In genomic region chr11:66981976-66982578, GRCh38 we compare ENCODE assay signal across 10 cellular contexts. TPM values are rescaled to one million over a fixed set of nuclear protein-coding genes. Genes with fewer than 3 reads are reported as not detected.
DNase-seq lines count a peak whose midpoint lies in the region; ATAC-seq, FAIRE-seq and TF ChIP-seq lines count a peak whose summit lies in the region.
"Had no signal": no experiment of that assay in that cellular context is flagged by ENCODE, and none has a peak within 500 bp of the region (broad histone marks: within the 10 kb centered on the region; RNA-seq: fewer than 3 reads in every experiment).

No MANE protein-coding gene starts in this region.

- no TSS peak for BruUV-seq in HCT116 (replicated peaks; lab: Mats Ljungman, UMichigan)

- DNase-seq in AG09309 (ENCODE audit: low read depth): peak; percentile 53
- peak; percentile 74 for DNase-seq in HCT116 (ENCODE audit: low read depth, low spot score)
- DNase-seq in NCI-H460 (ENCODE audit: extremely low read depth, low read depth): peak; percentile 70
- peak; percentile 95 for DNase-seq in astrocyte of the hippocampus (ENCODE audit: low read depth, low spot score)
- DNase-seq in kidney: peak; percentile 93
- DNase-seq in upper lobe of right lung: peak; percentile 78
- DNase-seq in activated T-helper 1 cell treated with anti-CD3 and anti-CD28 coated beads, Interleukin-12 subunit alpha, Interleukin-12 subunit beta, Interleukin-2, Interleukin-4 antibody, amounts not matched to agents 30 ng/mL and 10 ng/mL and 1 ng/mL, durations not matched to agents 14 hours and 24 hours and 36 hours (ENCODE audit: low spot score): no peak

- no peak for TF ChIP-seq POLR2A in HCT116 (IDR thresholded peaks at IDR 0.05; ENCODE audit: borderline replicate concordance, extremely low read depth, insufficient read depth, insufficient read length)

- H3K27me3 Mint-ChIP-seq in activated T-helper 1 cell treated with anti-CD3 and anti-CD28 coated beads, Interleukin-12 subunit alpha, Interleukin-12 subunit beta, Interleukin-2, Interleukin-4 antibody, amounts not matched to agents 30 ng/mL and 10 ng/mL and 1 ng/mL, durations not matched to agents 14 hours and 24 hours and 36 hours (ENCODE audit: insufficient read depth): peaks cover 6% of the 10 kb centered on the region

- TF ChIP-seq CTCF in AG09309 (IDR thresholded peaks at IDR 0.05; ENCODE audit: control insufficient read depth, insufficient read depth, low read depth, low read length, missing control alignments) (no peak), HCT116 (IDR thresholded peaks at IDR 0.05 in 2 of 3, conservative IDR thresholded peaks at IDR 0.05 in 1 of 3; ENCODE audit: borderline replicate concordance in 1 of 3, insufficient read depth in 1 of 3, low read depth in 2 of 3, low read length in 2 of 3) (no peak), kidney (IDR thresholded peaks at IDR 0.05; ENCODE audit: borderline replicate concordance, extremely low read depth, insufficient read depth) (no peak), upper lobe of right lung (IDR thresholded peaks at IDR 0.05) (no peak)

- no peak for FAIRE-seq in kidney (lab: Jason Lieb, UNC)
- FAIRE-seq: GM18507 had no signal

- peak overlapping the region; percentile 79 for H3K4me2 ChIP-seq in HCT116 (ENCODE audit: low read length)

- H3K9me3 ChIP-seq in HCT116 (ENCODE audit: control insufficient read depth in 1 of 2, insufficient read depth in 1 of 2, low read depth in 1 of 2, low read length in 2 of 2): peaks cover 0 to 4% of the 10 kb centered on the region in 2 experiments; a peak in 1 of 4 replicates
- no peaks in the 10 kb centered on the region for H3K9me3 ChIP-seq in kidney (ENCODE audit: control insufficient read depth in 1 of 2, low read length in 2 of 2)
- H3K9me3 ChIP-seq in upper lobe of right lung: no peaks in the 10 kb centered on the region

- TF ChIP-seq RAD21 in HCT116 (IDR thresholded peaks at IDR 0.05; ENCODE audit: low read depth): no peak

- POLR2A ChIA-PET in HCT116 (lab: Charles Lee): no interaction called here

- H3K79me2 ChIP-seq in HCT116 (ENCODE audit: insufficient read depth, low read length): no peaks in the 10 kb centered on the region

- CTCF ChIA-PET in HCT116 (lab: Charles Lee): no interaction called here

- H3K9me2 ChIP-seq in HCT116 (ENCODE audit: insufficient read depth): no peaks in the 10 kb centered on the region

- H3K4me3 Mint-ChIP-seq in activated T-helper 1 cell treated with anti-CD3 and anti-CD28 coated beads, Interleukin-12 subunit alpha, Interleukin-12 subunit beta, Interleukin-2, Interleukin-4 antibody, amounts not matched to agents 30 ng/mL and 10 ng/mL and 1 ng/mL, durations not matched to agents 14 hours and 24 hours and 36 hours: no peak overlapping the region
- H3K4me3 Mint-ChIP-seq: activated naive CD4-positive, alpha-beta T cell treated with anti-CD3 and anti-CD28 coated beads, Interleukin-2, amount 50 U/mL, for 24 hours had no signal

- no peaks in the 10 kb centered on the region for H3K36me3 ChIP-seq in HCT116 (ENCODE audit: control insufficient read depth in 1 of 2, insufficient read depth in 2 of 2, low read length in 2 of 2)
- H3K36me3 ChIP-seq in kidney (ENCODE audit: control insufficient read depth in 1 of 2, insufficient read depth in 2 of 2, low read length in 2 of 2): no peaks in the 10 kb centered on the region
- no peaks in the 10 kb centered on the region for H3K36me3 ChIP-seq in upper lobe of right lung

- H3K27me3 ChIP-seq in HCT116 (ENCODE audit: insufficient read depth, low read length): no peaks in the 10 kb centered on the region
- no peaks in the 10 kb centered on the region for H3K27me3 ChIP-seq in upper lobe of right lung

- no peaks in the 10 kb centered on the region for H3K4me1 Mint-ChIP-seq in activated T-helper 1 cell treated with anti-CD3 and anti-CD28 coated beads, Interleukin-12 subunit alpha, Interleukin-12 subunit beta, Interleukin-2, Interleukin-4 antibody, amounts not matched to agents 30 ng/mL and 10 ng/mL and 1 ng/mL, durations not matched to agents 14 hours and 24 hours and 36 hours (ENCODE audit: low read depth)

- H3K9ac ChIP-seq in HCT116 (ENCODE audit: low read length) (peak overlapping the region; percentile 4; the same call in 1 of the 2 replicates), kidney (ENCODE audit: low read length in 2 of 2) (no peak overlapping the region)

- peaks cover 2% of the 10 kb centered on the region for H3K36me3 Mint-ChIP-seq in activated T-helper 1 cell treated with anti-CD3 and anti-CD28 coated beads, Interleukin-12 subunit alpha, Interleukin-12 subunit beta, Interleukin-2, Interleukin-4 antibody, amounts not matched to agents 30 ng/mL and 10 ng/mL and 1 ng/mL, durations not matched to agents 14 hours and 24 hours and 36 hours (ENCODE audit: low read depth)

- H4K20me1 ChIP-seq in HCT116 (ENCODE audit: insufficient read depth): no peaks in the 10 kb centered on the region

- H3K27ac ChIP-seq in HCT116 (ENCODE audit: low read depth, low read length) (peak overlapping the region; percentile 49), kidney (ENCODE audit: low read depth in 2 of 2, low read length in 2 of 2) (no peak overlapping the region), upper lobe of right lung (no peak overlapping the region)

- no peaks in the 10 kb centered on the region for H3K9me3 Mint-ChIP-seq in activated T-helper 1 cell treated with anti-CD3 and anti-CD28 coated beads, Interleukin-12 subunit alpha, Interleukin-12 subunit beta, Interleukin-2, Interleukin-4 antibody, amounts not matched to agents 30 ng/mL and 10 ng/mL and 1 ng/mL, durations not matched to agents 14 hours and 24 hours and 36 hours
- H3K9me3 Mint-ChIP-seq: activated naive CD4-positive, alpha-beta T cell treated with anti-CD3 and anti-CD28 coated beads, Interleukin-2, amount 50 U/mL, for 24 hours had no signal

- peaks cover 59 to 66% of the 10 kb centered on the region in 2 experiments for H3K4me1 ChIP-seq in HCT116 (ENCODE audit: control insufficient read depth in 1 of 2, insufficient read depth in 2 of 2, low read length in 2 of 2)
- no peaks in the 10 kb centered on the region for H3K4me1 ChIP-seq in kidney (ENCODE audit: control insufficient read depth in 1 of 2, insufficient read depth in 1 of 2, low read depth in 1 of 2, low read length in 2 of 2)
- H3K4me1 ChIP-seq in upper lobe of right lung: peaks cover 12% of the 10 kb centered on the region

- ATAC-seq in HCT116 (peak; percentile 69), upper lobe of right lung (peak; percentile 45), HG03139 (IDR thresholded peaks at IDR 0.05; ENCODE audit: unreplicated experiment) (no peak)

- no peak overlapping the region for H3K27ac Mint-ChIP-seq in activated T-helper 1 cell treated with anti-CD3 and anti-CD28 coated beads, Interleukin-12 subunit alpha, Interleukin-12 subunit beta, Interleukin-2, Interleukin-4 antibody, amounts not matched to agents 30 ng/mL and 10 ng/mL and 1 ng/mL, durations not matched to agents 14 hours and 24 hours and 36 hours

- RAD21 ChIA-PET in HCT116 (lab: Charles Lee; ENCODE audit: low non-redundant PET in 1 of 2, low total read pairs in 2 of 2, uncharacterized antibody in 2 of 2, unreplicated experiment in 2 of 2): no interaction called here

- intact Hi-C loops in HCT116 (cut with micrococcal nuclease) (no loop called here), kidney (cut with DNase I) (no loop called here), upper lobe of right lung (cut with DNase I) (no loop called here)
- intact Hi-C loops in activated T-helper 1 cell treated with anti-CD3 and anti-CD28 coated beads, Interleukin-12 subunit alpha, Interleukin-12 subunit beta, Interleukin-2, Interleukin-4 antibody, amounts not matched to agents 30 ng/mL and 10 ng/mL and 1 ng/mL, durations not matched to agents 14 hours and 24 hours and 36 hours (cut with micrococcal nuclease): no loop called here

- H3K4me3 ChIP-seq in AG09309 (ENCODE audit: control insufficient read depth, low read depth, low read length) (no peak overlapping the region), HCT116 (replicated peaks in 1 of 2; ENCODE audit: low read depth in 1 of 2, low read length in 2 of 2) (peak overlapping the region in 1 of 2 experiments; percentile 39; a peak in 3 of 4 replicates), kidney (ENCODE audit: low read length in 2 of 2) (no peak overlapping the region), upper lobe of right lung (no peak overlapping the region)

- peak overlapping the region; percentile 74 for H2AFZ ChIP-seq in HCT116 (ENCODE audit: low read depth, low read length, poor library complexity, severe bottlenecking)

TF ChIP-seq in HCT116, 20 proteins besides CTCF, POLR2A, EP300 and RAD21:
- TF ChIP-seq SP1 (IDR thresholded peaks at IDR 0.05; ENCODE audit: low read depth) (no peak), POLR2AphosphoS5 (IDR thresholded peaks at IDR 0.05; ENCODE audit: low read depth, low read length) (peak; percentile 57)

RNA-seq across cellular contexts. Expression of gene C11orf86, which starts 7.0 kb away (rescaled TPM):
- total RNA-seq in HCT116 (2021; ENCODE audit: unreplicated experiment) (0.25 TPM), kidney (not detected), upper lobe of right lung (not detected)
- polyA plus RNA-seq in HCT116 (2012): 0.25 and 0.50 TPM in 2 replicates
- total RNA-seq in NCI-H460 (2014; rRNA removed; shearing (Covaris generic)): not detected in 2 replicates
- polyA plus RNA-seq in NCI-H460 (2014; cell fraction: nucleus; rRNA removed): 1.7 and 3.6 TPM in 2 replicates
- 0.92 TPM for polyA plus RNA-seq in kidney (ENCODE audit: insufficient read depth, low read depth, low replicate concordance)
- total RNA-seq in activated T-helper 1 cell treated with anti-CD3 and anti-CD28 coated beads, Interleukin-12 subunit alpha, Interleukin-12 subunit beta, Interleukin-2, Interleukin-4 antibody, amounts not matched to agents 30 ng/mL and 10 ng/mL and 1 ng/mL, durations not matched to agents 14 hours and 24 hours and 36 hours: not detected in 2 replicates

RNA-seq across cellular contexts. Expression of gene PC, which starts 23.9 kb away (rescaled TPM):
- total RNA-seq in HCT116 (2021; ENCODE audit: unreplicated experiment): 24.1 TPM
- polyA plus RNA-seq in HCT116 (2012): 23.7 and 26.8 TPM in 2 replicates
- total RNA-seq in NCI-H460 (2014; rRNA removed; shearing (Covaris generic)): 22.2 and 25.5 TPM in 2 replicates
- 48.2 and 68.4 TPM in 2 replicates for polyA plus RNA-seq in NCI-H460 (2014; cell fraction: nucleus; rRNA removed)
- total RNA-seq in kidney: 20.8 TPM
- polyA plus RNA-seq in kidney (ENCODE audit: insufficient read depth, low read depth, low replicate concordance): 95.2 TPM
- 12.7 TPM for total RNA-seq in upper lobe of right lung
- total RNA-seq in activated T-helper 1 cell treated with anti-CD3 and anti-CD28 coated beads, Interleukin-12 subunit alpha, Interleukin-12 subunit beta, Interleukin-2, Interleukin-4 antibody, amounts not matched to agents 30 ng/mL and 10 ng/mL and 1 ng/mL, durations not matched to agents 14 hours and 24 hours and 36 hours: 11.2 and 15.9 TPM in 2 replicates

RNA-seq across cellular contexts. Expression of gene SYT12, which starts 40.9 kb away (rescaled TPM):
- total RNA-seq in HCT116 (2021; ENCODE audit: unreplicated experiment): 4.3 TPM
- 4.7 and 4.8 TPM in 2 replicates for polyA plus RNA-seq in HCT116 (2012)
- 0.32 and 0.52 TPM in 2 replicates for total RNA-seq in NCI-H460 (2014; rRNA removed; shearing (Covaris generic))
- polyA plus RNA-seq in NCI-H460 (2014; cell fraction: nucleus; rRNA removed): 0.18 and 0.21 TPM in 2 replicates
- total RNA-seq in kidney: 4.2 TPM
- polyA plus RNA-seq in kidney (ENCODE audit: insufficient read depth, low read depth, low replicate concordance): 0.13 TPM
- not detected for total RNA-seq in upper lobe of right lung
- not detected in 2 replicates for total RNA-seq in activated T-helper 1 cell treated with anti-CD3 and anti-CD28 coated beads, Interleukin-12 subunit alpha, Interleukin-12 subunit beta, Interleukin-2, Interleukin-4 antibody, amounts not matched to agents 30 ng/mL and 10 ng/mL and 1 ng/mL, durations not matched to agents 14 hours and 24 hours and 36 hours
